23 cellular contexts compared by ENCODE assay signal in genomic region chr2:177989029-177989885, GRCh38.
DNase-seq lines count a peak whose midpoint lies in the region; ATAC-seq, FAIRE-seq and TF ChIP-seq lines count a peak whose summit lies in the region.
"Had no signal": no experiment of that assay in that cellular context is flagged by ENCODE, and none has a peak within 500 bp of the region (broad histone marks: within the 10 kb centered on the region; RNA-seq: fewer than 3 reads in every experiment).

No MANE protein-coding gene starts in this region.

- H3K27ac ChIP-seq in A549 (peak overlapping the region; percentile 61 to 77), astrocyte (ENCODE audit: low read depth, low read length) (peak overlapping the region; percentile 51)
- H3K27ac ChIP-seq: prostate gland, SK-N-MC, spleen, tibial artery had no signal

- H3K9me3 ChIP-seq in A549 (no peaks in the 10 kb centered on the region), astrocyte (ENCODE audit: insufficient read depth, low read depth, low read length) (no peaks in the 10 kb centered on the region)
- H3K9me3 ChIP-seq: prostate gland, spleen, tibial artery had no signal

- peaks cover 22% of the 10 kb centered on the region for H3K4me1 Mint-ChIP-seq in astrocyte (ENCODE audit: low read depth, unreplicated experiment)
- no peaks in the 10 kb centered on the region for H3K4me1 Mint-ChIP-seq in activated naive CD8-positive, alpha-beta T cell treated with anti-CD3 and anti-CD28 coated beads, Interleukin-2, amount 50 U/mL, for 24 hours
- H3K4me1 Mint-ChIP-seq: CD8-positive, alpha-beta memory T cell; naive thymus-derived CD4-positive, alpha-beta T cell had no signal

- peak overlapping the region; percentile 95 for H3K27ac Mint-ChIP-seq in astrocyte (ENCODE audit: unreplicated experiment)
- H3K27ac Mint-ChIP-seq in activated naive CD8-positive, alpha-beta T cell treated with anti-CD3 and anti-CD28 coated beads, Interleukin-2, amount 50 U/mL, for 24 hours = no peak overlapping the region
- H3K27ac Mint-ChIP-seq: CD8-positive, alpha-beta memory T cell; naive thymus-derived CD4-positive, alpha-beta T cell had no signal

- DNase-seq in A549 (ENCODE audit: low read depth in 1 of 2, low spot score in 1 of 2) = peak; percentile 5 to 53
- peak; percentile 41 for DNase-seq in HCEC 1CT
- peak; percentile 93 for DNase-seq in astrocyte (ENCODE audit: low read depth)
- peak; percentile 75 for DNase-seq in kidney glomerular epithelial cell (lab: John Stamatoyannopoulos, UW)
- no peak for DNase-seq in occipital lobe (lab: John Stamatoyannopoulos, UW)
- no peak for DNase-seq in activated naive CD8-positive, alpha-beta T cell treated with anti-CD3 and anti-CD28 coated beads, Interleukin-2, amount 50 U/mL, for 24 hours
- DNase-seq in NCI-H1092 treated with DMSO at 0.1 percent for 48 hours (lab: John Stamatoyannopoulos, UW) = no peak
- no peak for DNase-seq in dermis blood vessel endothelial cell
- DNase-seq: activated effector memory CD4-positive, alpha-beta T cell treated with Interleukin-2 at 50 U/mL for 16 hours; CD8-positive, alpha-beta memory T cell; erythroblast; naive thymus-derived CD4-positive, alpha-beta T cell; NCI-H1930; NCI-H510A; OCI-M1; spleen; tibial artery had no signal

- FAIRE-seq in A549 (lab: Jason Lieb, UNC) (no peak), astrocyte (lab: Jason Lieb, UNC) (peak; percentile 65)
- FAIRE-seq: A204.1, colon, HepG2 had no signal

- H3K4me3 ChIP-seq in A549 = no peak overlapping the region
- no peak overlapping the region for H3K4me3 ChIP-seq in astrocyte (ENCODE audit: insufficient read depth, low read depth, low read length)
- H3K4me3 ChIP-seq: lung, prostate gland, SK-N-MC, spleen, tibial artery had no signal

- peak overlapping the region; percentile 53 for H3K4me2 ChIP-seq in A549
- H3K4me2 ChIP-seq in astrocyte (ENCODE audit: low read length) = peak overlapping the region; percentile 53

- CTCF ChIA-PET in A549 (lab: Yijun Ruan, JAX) = interaction anchor here (0.7 to 1.3 kb wide), 4 partner anchors 10 to 122 kb away, joined by 3 to 5 read pairs (median 4); no protein-coding TSS in a partner anchor

- TF ChIP-seq CTCF in A549 (IDR thresholded peaks at IDR 0.05) = no peak
- no peak for TF ChIP-seq CTCF in astrocyte (IDR thresholded peaks at IDR 0.05; ENCODE audit: insufficient read depth, low read depth, low read length)

- peak overlapping the region; percentile 39 for H3K9ac ChIP-seq in astrocyte (ENCODE audit: low read length)

- peak overlapping the region; percentile 12 for H3K4me3 Mint-ChIP-seq in astrocyte (ENCODE audit: unreplicated experiment)
- no peak overlapping the region for H3K4me3 Mint-ChIP-seq in activated naive CD8-positive, alpha-beta T cell treated with anti-CD3 and anti-CD28 coated beads, Interleukin-2, amount 50 U/mL, for 24 hours
- H3K4me3 Mint-ChIP-seq: CD8-positive, alpha-beta memory T cell; naive thymus-derived CD4-positive, alpha-beta T cell had no signal

- 3% methylated on average over 4 of the region's 4 CpGs for WGBS in A549 (ENCODE audit: missing lambda C conversion rate)

- POLR2A ChIA-PET in A549 (lab: Yijun Ruan, JAX) = interaction anchor here (0.6 to 1.4 kb wide), 4 partner anchors 9 to 95 kb away, joined by 3 to 5 read pairs (median 3); no protein-coding TSS in a partner anchor

- TF ChIP-seq RAD21 in A549 (conservative IDR thresholded peaks at IDR 0.05 in 1 of 2, IDR thresholded peaks at IDR 0.05 in 1 of 2) = no peak

- no peak for TF ChIP-seq EP300 in A549 (IDR thresholded peaks at IDR 0.05)

- H2AFZ ChIP-seq in astrocyte (ENCODE audit: low read depth, low read length) = no peak overlapping the region

- TF ChIP-seq POLR2A in A549 (IDR thresholded peaks at IDR 0.05; ENCODE audit: low read length) = no peak

- no peaks in the 10 kb centered on the region for H3K36me3 Mint-ChIP-seq in astrocyte (ENCODE audit: low read depth, unreplicated experiment)
- H3K36me3 Mint-ChIP-seq in activated naive CD8-positive, alpha-beta T cell treated with anti-CD3 and anti-CD28 coated beads, Interleukin-2, amount 50 U/mL, for 24 hours (ENCODE audit: low read depth) = no peaks in the 10 kb centered on the region
- H3K36me3 Mint-ChIP-seq: CD8-positive, alpha-beta memory T cell; naive thymus-derived CD4-positive, alpha-beta T cell had no signal

- peak; percentile 79 to 89 for ATAC-seq in A549
- ATAC-seq in activated naive CD8-positive, alpha-beta T cell treated with anti-CD3 and anti-CD28 coated beads, Interleukin-2, amount 50 U/mL, for 24 hours = no peak
- ATAC-seq: HepG2; naive thymus-derived CD4-positive, alpha-beta T cell had no signal

- H3K4me1 ChIP-seq in A549 = peaks cover 22% of the 10 kb centered on the region
- H3K4me1 ChIP-seq in astrocyte (ENCODE audit: insufficient read depth, low read length) = peaks cover 18% of the 10 kb centered on the region
- H3K4me1 ChIP-seq: prostate gland, spleen, tibial artery had no signal

- H4K20me1 ChIP-seq in astrocyte (ENCODE audit: insufficient read depth, low read length) = no peaks in the 10 kb centered on the region

- H3K27me3 Mint-ChIP-seq in astrocyte (ENCODE audit: low read depth, unreplicated experiment) = no peaks in the 10 kb centered on the region
- peaks cover 4% of the 10 kb centered on the region for H3K27me3 Mint-ChIP-seq in activated naive CD8-positive, alpha-beta T cell treated with anti-CD3 and anti-CD28 coated beads, Interleukin-2, amount 50 U/mL, for 24 hours

- H3K27me3 ChIP-seq in astrocyte (ENCODE audit: insufficient read depth, low read length) = no peaks in the 10 kb centered on the region
- H3K27me3 ChIP-seq: spleen, tibial artery had no signal

- no peaks in the 10 kb centered on the region for H3K9me3 Mint-ChIP-seq in astrocyte (ENCODE audit: unreplicated experiment)
- H3K9me3 Mint-ChIP-seq in activated naive CD8-positive, alpha-beta T cell treated with anti-CD3 and anti-CD28 coated beads, Interleukin-2, amount 50 U/mL, for 24 hours = no peaks in the 10 kb centered on the region

- no peaks in the 10 kb centered on the region for H3K36me3 ChIP-seq in astrocyte (ENCODE audit: insufficient read depth, low read length)
- H3K36me3 ChIP-seq: prostate gland, spleen, tibial artery had no signal

- H3K79me2 ChIP-seq in astrocyte (ENCODE audit: insufficient read depth, low read length) = no peaks in the 10 kb centered on the region

TF ChIP-seq in A549, 52 proteins besides CTCF, POLR2A, EP300 and RAD21:
- no peak for TF ChIP-seq BCL3 (IDR thresholded peaks at IDR 0.05)
- TF ChIP-seq MAFK (IDR thresholded peaks at IDR 0.05; ENCODE audit: partially characterized antibody) = peak; percentile 23
- no peak for TF ChIP-seq ZFP36 (IDR thresholded peaks at IDR 0.05; ENCODE audit: borderline replicate concordance, partially characterized antibody)
- TF ChIP-seq JUNB (IDR thresholded peaks at IDR 0.05) = peak; percentile 32; the same call in 1 of the 2 replicates
- no peak for TF ChIP-seq SMC3 (IDR thresholded peaks at IDR 0.05)
TF ChIP-seq in A549: peak in this region for 2.

Comparison
In these comparisons a context has a peak if more than half of its experiments do, and no peak if none do; other contexts are left out.
1. DNase-seq: peak in A549 (2 of 2), HCEC 1CT (single experiment), astrocyte (single experiment) and kidney glomerular epithelial cell (single experiment); none in occipital lobe (single experiment), activated naive CD8-positive, alpha-beta T cell treated with anti-CD3 and anti-CD28 coated beads, Interleukin-2, amount 50 U/mL, for 24 hours (single experiment), NCI-H1092 treated with DMSO at 0.1 percent for 48 hours (single experiment) and dermis blood vessel endothelial cell (single experiment).